ENCODE assay signal across 23 cellular contexts in the genomic region with DNA sequence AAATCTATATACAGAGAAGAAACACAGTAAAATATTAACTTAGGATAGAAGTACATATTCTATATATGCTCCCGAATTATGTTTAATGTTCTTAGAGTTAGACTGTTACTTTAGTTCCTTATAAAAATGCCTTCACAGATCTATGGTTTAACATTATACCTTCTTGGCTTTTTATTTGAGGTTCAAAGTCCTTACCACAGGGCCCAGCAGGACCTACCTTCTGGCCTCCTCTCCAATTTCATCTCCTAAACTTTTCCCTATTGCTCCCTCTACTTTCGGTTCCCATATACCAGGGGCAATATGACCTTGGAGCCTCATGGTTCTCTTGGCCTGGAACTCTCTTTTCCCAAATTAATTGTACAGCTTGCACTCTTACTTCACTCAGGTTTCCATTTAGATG. TPM values are rescaled to one million over a fixed set of nuclear protein-coding genes. Genes with fewer than 3 reads are reported as not detected.
DNase-seq lines count a peak whose midpoint lies in the region; ATAC-seq, FAIRE-seq and TF ChIP-seq lines count a peak whose summit lies in the region.
"Had no signal": no experiment of that assay in that cellular context is flagged by ENCODE, and none has a peak within 500 bp of the region (broad histone marks: within the 10 kb centered on the region; RNA-seq: fewer than 3 reads in every experiment).

No MANE protein-coding gene starts in this region.

- no peaks in the 10 kb centered on the region for H3K27me3 Mint-ChIP-seq in chondrocyte (ENCODE audit: low read depth)
- H3K27me3 Mint-ChIP-seq: CD4-positive, alpha-beta T cell had no signal

- peak; percentile 21 for FAIRE-seq in GM12892 (lab: Jason Lieb, UNC)
- FAIRE-seq: A204.1, D721Med, G401.6, GM12891 had no signal

- H3K4me1 Mint-ChIP-seq in chondrocyte (ENCODE audit: low read depth), result peaks cover 4% of the 10 kb centered on the region

- H3K36me3 Mint-ChIP-seq in chondrocyte (ENCODE audit: low read depth), result peaks cover 28% of the 10 kb centered on the region

- no peak overlapping the region for H3K4me3 Mint-ChIP-seq in chondrocyte (ENCODE audit: unreplicated experiment)
- H3K4me3 Mint-ChIP-seq: CD14-positive monocyte; CD4-positive, alpha-beta T cell; CD8-positive, alpha-beta T cell had no signal

- ATAC-seq in mucosa of descending colon (peak; percentile 62), HG03460 (IDR thresholded peaks at IDR 0.05; ENCODE audit: unreplicated experiment) (no peak)
- ATAC-seq: CD8-positive, alpha-beta T cell had no signal

- H3K4me3 ChIP-seq in mucosa of descending colon, result no peak overlapping the region
- H3K4me3 ChIP-seq: BLaER1 had no signal

- H3K27ac Mint-ChIP-seq in chondrocyte (ENCODE audit: unreplicated experiment), result peak overlapping the region; percentile 15
- H3K27ac Mint-ChIP-seq: CD14-positive monocyte; CD4-positive, alpha-beta T cell; CD8-positive, alpha-beta T cell had no signal

- no peaks in the 10 kb centered on the region for H3K4me1 ChIP-seq in mucosa of descending colon (ENCODE audit: low read depth)
- H3K4me1 ChIP-seq: BE2C, BLaER1, Caco-2 had no signal

- peaks cover 5% of the 10 kb centered on the region for H3K9me3 Mint-ChIP-seq in chondrocyte (ENCODE audit: low read depth)
- H3K9me3 Mint-ChIP-seq: CD4-positive, alpha-beta T cell; CD8-positive, alpha-beta T cell had no signal

- no peaks in the 10 kb centered on the region for H3K9me3 ChIP-seq in mucosa of descending colon
- H3K9me3 ChIP-seq: BE2C, BLaER1, Caco-2 had no signal

- intact Hi-C loops in mucosa of descending colon (cut with DNase I, micrococcal nuclease), result no loop called here

- H3K36me3 ChIP-seq in mucosa of descending colon (ENCODE audit: low read depth), result peaks cover 5% of the 10 kb centered on the region

- no peak for TF ChIP-seq POLR2A in GM12892 (IDR thresholded peaks at IDR 0.05; ENCODE audit: low read depth, low read length)

- no peak for TF ChIP-seq CTCF in chondrocyte (IDR thresholded peaks at IDR 0.05)
- TF ChIP-seq CTCF in mucosa of descending colon (IDR thresholded peaks at IDR 0.05), result no peak

- DNase-seq in GM12892 (ENCODE audit: insufficient read length) (no peak), chondrocyte (ENCODE audit: low spot score) (no peak), mucosa of descending colon (no peak), amygdala (lab: John Stamatoyannopoulos, UW) (no peak)
- no peak for DNase-seq in stimulated activated naive CD4-positive, alpha-beta T cell treated with Interleukin-2 at 50 U/mL for 16 hours (lab: John Stamatoyannopoulos, UW)
- DNase-seq: 8988T; ACHN; BE2C; C1 segment of cervical spinal cord; Caco-2; Calu3; CD4-positive, alpha-beta T cell; CD8-positive, alpha-beta T cell; DMS79 treated with DMSO at 0.1 percent for 48 hours; GF-D8 had no signal

RNA-seq across cellular contexts. Expression of a gene that starts 11.8 kb away (rescaled TPM):
- 160 TPM for polyA plus RNA-seq in GM12892 (2012; ENCODE audit: missing spikeins)
- total RNA-seq in chondrocyte (8.6 to 18.3 TPM (median 16.7 TPM) in 3 replicates), mucosa of descending colon (10 to 100 TPM in 1 of 3 donors, 1 to 10 TPM in 2; 7.6 to 14.2 (median 9.7) TPM)
- total RNA-seq: A673 had no signal

RNA-seq across cellular contexts. Expression of a gene that starts 12.7 kb away (rescaled TPM):
- polyA plus RNA-seq in GM12892 (2012; ENCODE audit: missing spikeins), result 9.4 TPM
- total RNA-seq in chondrocyte (0.46 to 0.52 TPM (median 0.49 TPM) in 3 replicates), mucosa of descending colon (1 to 10 TPM in 1 of 3 donors, under 1 TPM in 2; 0.35 to 1.3 (median 0.41) TPM)

RNA-seq across cellular contexts. Expression of a gene that starts 17.3 kb away (rescaled TPM):
- 22.8 TPM for polyA plus RNA-seq in GM12892 (2012; ENCODE audit: missing spikeins)
- 25.2 to 35.0 TPM (median 33.0 TPM) in 3 replicates for total RNA-seq in chondrocyte
- 10 to 100 TPM; 19.3 to 32.9 (median 20.2) TPM for total RNA-seq in mucosa of descending colon
